ENCODE assay signal across 17 cellular contexts in genomic region chr17:70271200-70271599, GRCh38.
"Had no signal": no experiment of that assay in that cellular context is flagged by ENCODE, and none has a peak within 500 bp of the region (broad histone marks: within the 10 kb centered on the region; RNA-seq: fewer than 3 reads in every experiment).

No MANE protein-coding gene starts in this region.

- H3K9me3 ChIP-seq: heart left ventricle, neutrophil, sigmoid colon had no signal

- H3K9me3 Mint-ChIP-seq: nephron progenitor cell had no signal

- H3K27ac Mint-ChIP-seq: naive B cell, nephron progenitor cell had no signal

- H3K27me3 ChIP-seq: heart left ventricle, neutrophil, sigmoid colon had no signal

- H3K36me3 ChIP-seq: heart left ventricle, neutrophil, sigmoid colon had no signal

- H3K4me1 Mint-ChIP-seq: naive B cell, nephron progenitor cell had no signal

- H3K4me3 ChIP-seq: coronary artery, heart left ventricle, sigmoid colon had no signal

- H3K36me3 Mint-ChIP-seq: naive B cell had no signal

- DNase-seq: effector CD8-positive, alpha-beta T cell; foreskin melanocyte; heart left ventricle; hippocampal formation; islet precursor cell; midbrain; naive B cell; nephron progenitor cell; posterior cingulate gyrus; sigmoid colon; small intestine; stimulated activated CD4-positive, alpha-beta T cell treated with anti-CD3 and anti-CD28 coated beads, Interleukin-12 subunit alpha, Interleukin-12 subunit beta, amount 100 ng/mL, for 4 hours; stimulated activated naive CD4-positive, alpha-beta T cell treated with Interleukin-2 at 50 U/mL for 16 hours; trophoblast cell had no signal

- ATAC-seq: heart left ventricle, left lobe of liver had no signal

- H3K27ac ChIP-seq: coronary artery, heart left ventricle, neutrophil, sigmoid colon had no signal

- H3K27me3 Mint-ChIP-seq: naive B cell had no signal

- H3K4me3 Mint-ChIP-seq: naive B cell, nephron progenitor cell had no signal

- H3K4me1 ChIP-seq: sigmoid colon had no signal
